19 cellular contexts compared by ENCODE assay signal in genomic region chr9:129185991-129186390, GRCh38. TPM values are rescaled to one million over a fixed set of nuclear protein-coding genes. Genes with fewer than 3 reads are reported as not detected.
DNase-seq lines count a peak whose midpoint lies in the region; ATAC-seq and TF ChIP-seq lines count a peak whose summit lies in the region.
"Had no signal": no experiment of that assay in that cellular context is flagged by ENCODE, and none has a peak within 500 bp of the region (broad histone marks: within the 10 kb centered on the region; RNA-seq: fewer than 3 reads in every experiment).

No MANE protein-coding gene starts in this region.

- no peak overlapping the region for H3K23ac ChIP-seq in trophoblast cell (ENCODE audit: low read length)

- DNase-seq in activated naive CD4-positive, alpha-beta T cell treated with anti-CD3 and anti-CD28 coated beads, Interleukin-2, amount 50 U/mL, for 72 hours (ENCODE audit: low spot score in 2 of 2): no peak
- DNase-seq in activated naive CD4-positive, alpha-beta T cell (lab: John Stamatoyannopoulos, UW): no peak
- DNase-seq in M059J (ENCODE audit: low read depth) (peak; percentile 34), trophoblast cell (peak; percentile 67 to 81), GM20000 (ENCODE audit: low spot score) (no peak), CD1c-positive myeloid dendritic cell (ENCODE audit: extremely low spot score) (no peak)
- peak; percentile 16 for DNase-seq in activated effector memory CD4-positive, alpha-beta T cell treated with Interleukin-2 at 50 U/mL for 16 hours
- DNase-seq: AML-193, head of caudate nucleus, islet precursor cell, Kasumi-1, midbrain, NCI-H446 treated with DMSO at 0.1 percent for 48 hours, retina, SHP77 treated with DMSO at 0.1 percent for 48 hours, tibial artery had no signal

- no peak overlapping the region for H2AK5ac ChIP-seq in trophoblast cell (ENCODE audit: low read length)

- H3K4me3 ChIP-seq in trophoblast cell (ENCODE audit: low read depth, low read length): no peak overlapping the region
- H3K4me3 ChIP-seq: tibial artery had no signal

- no peak overlapping the region for H2AFZ ChIP-seq in trophoblast cell (ENCODE audit: insufficient read depth, low read length, poor library complexity)

- no peak overlapping the region for H3K27ac Mint-ChIP-seq in activated naive CD4-positive, alpha-beta T cell treated with anti-CD3 and anti-CD28 coated beads, Interleukin-2, amount 50 U/mL, for 72 hours

- H3K79me2 ChIP-seq in trophoblast cell (ENCODE audit: control insufficient read depth, insufficient read depth, low read length, poor library complexity): no peaks in the 10 kb centered on the region

- H3K9ac ChIP-seq in trophoblast cell (ENCODE audit: low read length): no peak overlapping the region

- H3K14ac ChIP-seq in trophoblast cell (ENCODE audit: low read length): no peak overlapping the region

- no peak overlapping the region for H4K8ac ChIP-seq in trophoblast cell (ENCODE audit: low read depth, low read length)

- ATAC-seq in activated naive CD4-positive, alpha-beta T cell treated with anti-CD3 and anti-CD28 coated beads, Interleukin-2, amount 50 U/mL, for 72 hours: peak; percentile 42 to 51
- ATAC-seq in GM19023 (IDR thresholded peaks at IDR 0.05; ENCODE audit: unreplicated experiment): no peak

- H3K9me3 Mint-ChIP-seq in activated naive CD4-positive, alpha-beta T cell treated with anti-CD3 and anti-CD28 coated beads, Interleukin-2, amount 50 U/mL, for 72 hours: no peaks in the 10 kb centered on the region

- no peak overlapping the region for H3K4ac ChIP-seq in trophoblast cell (ENCODE audit: low read depth, low read length)

- peaks cover 6% of the 10 kb centered on the region for H3K9me3 ChIP-seq in trophoblast cell (ENCODE audit: insufficient read depth, low read depth, low read length)
- H3K9me3 ChIP-seq: tibial artery had no signal

- TF ChIP-seq CTCF in GM20000 (IDR thresholded peaks at IDR 0.05; ENCODE audit: extremely low read depth, missing control alignments): no peak

- peaks cover 0 to 4% of the 10 kb centered on the region in 2 experiments for H3K4me1 ChIP-seq in trophoblast cell (ENCODE audit: control insufficient read depth in 1 of 2, insufficient read depth in 2 of 2, low read length in 2 of 2)
- H3K4me1 ChIP-seq: tibial artery had no signal

- H3K79me1 ChIP-seq in trophoblast cell (ENCODE audit: low read length): no peaks in the 10 kb centered on the region

- no peak overlapping the region for H4K12ac ChIP-seq in trophoblast cell (ENCODE audit: low read depth, low read length)

- H4K91ac ChIP-seq in trophoblast cell (ENCODE audit: low read depth, low read length): no peak overlapping the region

- WGBS in trophoblast cell (ENCODE audit: extremely low coverage, insufficient coverage, insufficient read length): no CpG with 5 or more reads among the region's 10 CpGs

- H2BK12ac ChIP-seq in trophoblast cell (ENCODE audit: low read length): no peak overlapping the region

- H3K4me2 ChIP-seq in trophoblast cell (ENCODE audit: low read length): no peak overlapping the region

- H3K36me3 Mint-ChIP-seq in activated naive CD4-positive, alpha-beta T cell treated with anti-CD3 and anti-CD28 coated beads, Interleukin-2, amount 50 U/mL, for 72 hours: no peaks in the 10 kb centered on the region
- H3K36me3 Mint-ChIP-seq: activated naive CD8-positive, alpha-beta T cell; brain had no signal

- H2BK5ac ChIP-seq in trophoblast cell (ENCODE audit: low read depth, low read length, poor library complexity): no peak overlapping the region

- H2BK120ac ChIP-seq in trophoblast cell (ENCODE audit: insufficient read depth, low read length, poor library complexity): no peak overlapping the region

- H3K27ac ChIP-seq in trophoblast cell (ENCODE audit: low read depth, low read length): no peak overlapping the region
- H3K27ac ChIP-seq: tibial artery had no signal

- no peaks in the 10 kb centered on the region for H3K36me3 ChIP-seq in trophoblast cell (ENCODE audit: control insufficient read depth in 1 of 2, insufficient read depth in 2 of 2, low read length in 2 of 2)
- H3K36me3 ChIP-seq: tibial artery had no signal

- no peaks in the 10 kb centered on the region for H3K27me3 ChIP-seq in trophoblast cell (ENCODE audit: insufficient read depth, low read length)
- H3K27me3 ChIP-seq: tibial artery had no signal

- no peak overlapping the region for H3K18ac ChIP-seq in trophoblast cell (ENCODE audit: low read length)

RNA-seq across cellular contexts. Expression of gene IER5L, which starts 7.9 kb away (rescaled TPM):
- total RNA-seq in activated naive CD4-positive, alpha-beta T cell treated with anti-CD3 and anti-CD28 coated beads, Interleukin-2, amount 50 U/mL, for 72 hours: 1 to 10 TPM; 3.6 to 5.7 TPM
- total RNA-seq in M059J (2014; rRNA removed; shearing (Covaris generic)): 43.1 and 75.3 TPM in 2 replicates
- 63.3 and 64.2 TPM in 2 replicates for polyA plus RNA-seq in trophoblast cell (2013)

Comparison
In these comparisons a context has a peak if more than half of its experiments do, and no peak if none do; other contexts are left out.
1. DNase-seq: peak in M059J (single experiment), activated effector memory CD4-positive, alpha-beta T cell treated with Interleukin-2 at 50 U/mL for 16 hours (single experiment) and trophoblast cell (2 of 2); none in activated naive CD4-positive, alpha-beta T cell treated with anti-CD3 and anti-CD28 coated beads, Interleukin-2, amount 50 U/mL, for 72 hours (0 of 2), activated naive CD4-positive, alpha-beta T cell (0 of 4), GM20000 (single experiment) and CD1c-positive myeloid dendritic cell (single experiment).